21 cellular contexts compared by ENCODE assay signal in genomic region chr5:56845277-56845676, GRCh38. TPM values are rescaled to one million over a fixed set of nuclear protein-coding genes. Genes with fewer than 3 reads are reported as not detected.
A peak's percentile ranks its signal among the peaks of the same experiment; 100 is the strongest.
DNase-seq lines count a peak whose midpoint lies in the region; ATAC-seq and TF ChIP-seq lines count a peak whose summit lies in the region.
"Had no signal": no experiment of that assay in that cellular context is flagged by ENCODE, and none has a peak within 500 bp of the region (broad histone marks: within the 10 kb centered on the region; RNA-seq: fewer than 3 reads in every experiment).

No MANE protein-coding gene starts in this region.

- POLR2A ChIA-PET in activated CD8-positive, alpha-beta T cell treated with anti-CD3 and anti-CD28 coated beads for 36 hours (lab: Charles Lee): no interaction called here

- no peaks in the 10 kb centered on the region for H3K9me3 ChIP-seq in BLaER1
- no peaks in the 10 kb centered on the region for H3K9me3 ChIP-seq in DOHH2 (ENCODE audit: control insufficient read depth, insufficient read depth, low read length)
- H3K9me3 ChIP-seq in left ventricle myocardium inferior (replicated peaks): no peaks in the 10 kb centered on the region
- H3K9me3 ChIP-seq: gastroesophageal sphincter, ovary, SJSA1 had no signal

- H3F3A ChIP-seq in DOHH2 (ENCODE audit: control insufficient read depth, insufficient read depth): no peaks in the 10 kb centered on the region

- DNase-seq in activated CD8-positive, alpha-beta T cell treated with anti-CD3 and anti-CD28 coated beads for 36 hours: no peak
- DNase-seq in mesothelial cell of epicardium (ENCODE audit: low spot score in 2 of 2, unreplicated experiment in 2 of 2) (no peak), left ventricle myocardium inferior (no peak)
- DNase-seq in activated CD8-positive, alpha-beta memory T cell treated with anti-CD3 and anti-CD28 coated beads, Interleukin-2, amount 50 U/mL, for 48 hours: no peak
- no peak for DNase-seq in activated CD8-positive, alpha-beta memory T cell treated with anti-CD3 and anti-CD28 coated beads for 24 hours
- DNase-seq: activated CD4-positive, alpha-beta T cell treated with anti-CD3 and anti-CD28 coated beads, Interleukin-2, amount 10 ng/mL, durations not matched to agents 24 days and 14 days; activated T-cell treated with anti-CD3 and anti-CD28 coated beads, Interleukin-2, amount 50 U/mL, for 4 hours; GDM1; HFFc6; left cardiac atrium; NCI-H1436; NCI-H774; ovary; stimulated activated CD4-positive, alpha-beta T cell treated with anti-CD3 and anti-CD28 coated beads, Interleukin-2, amount 100 ng/mL, for 48 hours had no signal

- H3K27ac ChIP-seq in BLaER1 (no peak overlapping the region), DOHH2 (ENCODE audit: low read depth, low read length) (no peak overlapping the region), left ventricle myocardium inferior (replicated peaks) (no peak overlapping the region)
- H3K27ac ChIP-seq: cardiac muscle cell, gastroesophageal sphincter, ovary, SJSA1 had no signal

- H3K27me3 ChIP-seq in BLaER1 (no peaks in the 10 kb centered on the region), DOHH2 (ENCODE audit: control insufficient read depth, low read length) (no peaks in the 10 kb centered on the region), left ventricle myocardium inferior (ENCODE audit: low read depth) (no peaks in the 10 kb centered on the region)
- H3K27me3 ChIP-seq: cardiac muscle cell, gastroesophageal sphincter, ovary, SJSA1 had no signal

- H3K4me3 ChIP-seq in BLaER1 (no peak overlapping the region), DOHH2 (ENCODE audit: low read length) (0 out of 2 replicates have a peak overlapping the region, but pooled peaks have one; percentile 13), left ventricle myocardium inferior (no peak overlapping the region)
- H3K4me3 ChIP-seq: cardiac muscle cell, gastroesophageal sphincter, ovary, SJSA1 had no signal

- H3K4me1 Mint-ChIP-seq in activated CD8-positive, alpha-beta T cell treated with anti-CD3 and anti-CD28 coated beads for 36 hours (ENCODE audit: low read depth): peaks cover 55% of the 10 kb centered on the region
- H3K4me1 Mint-ChIP-seq in mesothelial cell of epicardium: peaks cover 50% of the 10 kb centered on the region

- intact Hi-C loops in activated CD8-positive, alpha-beta T cell treated with anti-CD3 and anti-CD28 coated beads for 36 hours (cut with micrococcal nuclease): no loop called here
- intact Hi-C loops in left ventricle myocardium inferior (cut with micrococcal nuclease): no loop called here

- H3K27ac Mint-ChIP-seq in activated CD8-positive, alpha-beta T cell treated with anti-CD3 and anti-CD28 coated beads for 36 hours: no peak overlapping the region
- peak overlapping the region; percentile 87 for H3K27ac Mint-ChIP-seq in mesothelial cell of epicardium
- H3K27ac Mint-ChIP-seq: activated CD4-positive, alpha-beta T cell treated with anti-CD3 and anti-CD28 coated beads, Interleukin-2, amount 10 ng/mL, durations not matched to agents 24 days and 14 days; HFFc6; T-helper 2 cell treated with Interferon-gamma antibody and Interleukin-4, amounts not matched to agents 5 μg/mL and 100 μg/mL, for 36 hours had no signal

- H3K79me2 ChIP-seq in DOHH2 (ENCODE audit: control insufficient read depth, low read length): peaks cover 99% of the 10 kb centered on the region

- no peaks in the 10 kb centered on the region for H3K27me3 Mint-ChIP-seq in activated CD8-positive, alpha-beta T cell treated with anti-CD3 and anti-CD28 coated beads for 36 hours
- no peaks in the 10 kb centered on the region for H3K27me3 Mint-ChIP-seq in mesothelial cell of epicardium (ENCODE audit: low read depth)
- H3K27me3 Mint-ChIP-seq: activated CD4-positive, alpha-beta T cell treated with anti-CD3 and anti-CD28 coated beads, Interleukin-2, amount 10 ng/mL, durations not matched to agents 24 days and 14 days had no signal

- H4K20me1 ChIP-seq in BLaER1 (peaks cover 100% of the 10 kb centered on the region), DOHH2 (ENCODE audit: control insufficient read depth, insufficient read depth, low read depth, low read length) (peaks cover 14% of the 10 kb centered on the region; the same call in 1 of the 2 replicates)

- H3K4me1 ChIP-seq in BLaER1 (peaks cover 100% of the 10 kb centered on the region), DOHH2 (ENCODE audit: control insufficient read depth, low read length) (peaks cover 32% of the 10 kb centered on the region), left ventricle myocardium inferior (peaks cover 91% of the 10 kb centered on the region)

- CTCF ChIA-PET in activated CD8-positive, alpha-beta T cell treated with anti-CD3 and anti-CD28 coated beads for 36 hours (lab: Charles Lee): interaction anchor here (1.3 kb wide), 1 partner anchor 574 kb away, joined by 3 read pairs; no protein-coding TSS in a partner anchor

- peak overlapping the region; percentile 64 for H3K4me2 ChIP-seq in BLaER1
- peak overlapping the region; percentile 9 for H3K4me2 ChIP-seq in DOHH2 (ENCODE audit: low read length)

- TF ChIP-seq CTCF in DOHH2 (IDR thresholded peaks at IDR 0.05; ENCODE audit: low read depth, low read length, poor library complexity, severe bottlenecking): no peak
- TF ChIP-seq CTCF in activated CD8-positive, alpha-beta T cell treated with anti-CD3 and anti-CD28 coated beads for 36 hours (IDR thresholded peaks at IDR 0.05): no peak
- no peak for TF ChIP-seq CTCF in mesothelial cell of epicardium (IDR thresholded peaks at IDR 0.05; ENCODE audit: unreplicated experiment)
- no peak for TF ChIP-seq CTCF in left ventricle myocardium inferior (IDR thresholded peaks at IDR 0.05; ENCODE audit: borderline replicate concordance)

- ATAC-seq in activated CD8-positive, alpha-beta T cell treated with anti-CD3 and anti-CD28 coated beads for 36 hours: peak; percentile 47
- ATAC-seq in GM18498 (IDR thresholded peaks at IDR 0.05; ENCODE audit: unreplicated experiment): no peak
- ATAC-seq: gastroesophageal sphincter had no signal

- H3K9me3 Mint-ChIP-seq in activated CD8-positive, alpha-beta T cell treated with anti-CD3 and anti-CD28 coated beads for 36 hours: no peaks in the 10 kb centered on the region
- H3K9me3 Mint-ChIP-seq in mesothelial cell of epicardium: no peaks in the 10 kb centered on the region
- H3K9me3 Mint-ChIP-seq: activated CD4-positive, alpha-beta T cell treated with anti-CD3 and anti-CD28 coated beads, Interleukin-2, amount 10 ng/mL, durations not matched to agents 24 days and 14 days; activated T-cell treated with anti-CD3 and anti-CD28 coated beads, Interleukin-2, amount 50 U/mL, for 4 hours; HFFc6; T-helper 2 cell treated with Interferon-gamma antibody and Interleukin-4, amounts not matched to agents 5 μg/mL and 100 μg/mL, for 36 hours had no signal

- no peak overlapping the region for H3K4me3 Mint-ChIP-seq in activated CD8-positive, alpha-beta T cell treated with anti-CD3 and anti-CD28 coated beads for 36 hours
- H3K4me3 Mint-ChIP-seq in mesothelial cell of epicardium: no peak overlapping the region
- H3K4me3 Mint-ChIP-seq: activated CD4-positive, alpha-beta T cell treated with anti-CD3 and anti-CD28 coated beads, Interleukin-2, amount 10 ng/mL, durations not matched to agents 24 days and 14 days; activated T-cell treated with anti-CD3 and anti-CD28 coated beads, Interleukin-2, amount 50 U/mL, for 4 hours; HFFc6; T-helper 2 cell treated with Interferon-gamma antibody and Interleukin-4, amounts not matched to agents 5 μg/mL and 100 μg/mL, for 36 hours had no signal

- H3K36me3 ChIP-seq in BLaER1 (peaks cover 63% of the 10 kb centered on the region), DOHH2 (ENCODE audit: control insufficient read depth, low read length) (no peaks in the 10 kb centered on the region), left ventricle myocardium inferior (no peaks in the 10 kb centered on the region)
- H3K36me3 ChIP-seq: cardiac muscle cell, gastroesophageal sphincter, ovary, SJSA1 had no signal

- no peaks in the 10 kb centered on the region for H3K36me3 Mint-ChIP-seq in activated CD8-positive, alpha-beta T cell treated with anti-CD3 and anti-CD28 coated beads for 36 hours (ENCODE audit: low read depth)
- no peaks in the 10 kb centered on the region for H3K36me3 Mint-ChIP-seq in mesothelial cell of epicardium

- no peak overlapping the region for H3K9ac ChIP-seq in BLaER1

- no peaks in the 10 kb centered on the region for H3K9me2 ChIP-seq in DOHH2 (replicated peaks; ENCODE audit: control insufficient read depth, low read length)

RNA-seq across cellular contexts. Expression of gene MAP3K1, which starts 29.9 kb away (rescaled TPM):
- 10 to 100 TPM; 16.9 to 17.0 TPM for total RNA-seq in activated CD8-positive, alpha-beta T cell treated with anti-CD3 and anti-CD28 coated beads for 36 hours
- total RNA-seq in mesothelial cell of epicardium (52.2 to 55.7 TPM (median 54.8 TPM) in 3 replicates), left ventricle myocardium inferior (5.7 TPM)
